ENCODE assay signal across 39 cellular contexts in the genomic region with DNA sequence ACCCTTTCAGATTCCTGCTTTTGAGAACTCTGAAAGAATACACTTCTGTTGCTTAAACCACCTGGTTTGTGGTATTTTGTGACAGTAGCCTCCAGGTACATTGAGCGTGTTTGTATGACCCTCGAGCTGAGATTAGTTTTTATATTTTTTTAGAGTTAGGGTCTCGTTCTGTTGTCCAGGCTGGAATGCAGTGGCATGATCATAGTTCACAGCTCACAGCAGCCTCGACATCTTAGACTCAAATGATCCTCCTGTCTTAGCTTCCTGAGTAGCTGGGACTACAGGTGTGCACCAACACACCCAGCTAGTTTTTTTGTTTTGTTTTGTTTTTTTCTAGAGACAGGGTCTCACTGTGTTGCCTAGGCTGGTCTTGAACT. TPM values are rescaled to one million over a fixed set of nuclear protein-coding genes. Genes with fewer than 3 reads are reported as not detected.
"Had no signal": no experiment of that assay in that cellular context is flagged by ENCODE, and none has a peak within 500 bp of the region (broad histone marks: within the 10 kb centered on the region; RNA-seq: fewer than 3 reads in every experiment).

No MANE protein-coding gene starts in this region.

- H3K36me3 Mint-ChIP-seq: activated CD8-positive, alpha-beta memory T cell treated with anti-CD3 and anti-CD28 coated beads, Interleukin-2, amount 10 ng/mL, durations not matched to agents 7 days and 5 days; activated naive CD4-positive, alpha-beta T cell treated with anti-CD3 and anti-CD28 coated beads, Interleukin-2, amount 50 U/mL, for 24 hours; activated naive CD8-positive, alpha-beta T cell treated with anti-CD3 and anti-CD28 coated beads, Interleukin-2, amount 10 ng/mL, durations not matched to agents 7 days and 5 days had no signal

- H3K4me3 Mint-ChIP-seq: activated CD4-positive, alpha-beta memory T cell treated with anti-CD3 and anti-CD28 coated beads, Interleukin-2, amount 10 ng/mL, durations not matched to agents 7 days and 5 days; activated CD8-positive, alpha-beta memory T cell treated with anti-CD3 and anti-CD28 coated beads, Interleukin-2, amount 10 ng/mL, durations not matched to agents 7 days and 5 days; activated naive CD4-positive, alpha-beta T cell treated with anti-CD3 and anti-CD28 coated beads, Interleukin-2, amount 50 U/mL, for 24 hours; activated naive CD8-positive, alpha-beta T cell treated with anti-CD3 and anti-CD28 coated beads, Interleukin-2, amount 10 ng/mL, durations not matched to agents 7 days and 5 days; activated T-cell treated with anti-CD3 and anti-CD28 coated beads, Interleukin-2, amount 50 U/mL, for 72 hours; central memory CD8-positive, alpha-beta T cell had no signal

- H3K9me3 Mint-ChIP-seq: activated CD4-positive, alpha-beta memory T cell treated with anti-CD3 and anti-CD28 coated beads, Interleukin-2, amount 10 ng/mL, durations not matched to agents 7 days and 5 days; activated naive CD4-positive, alpha-beta T cell treated with anti-CD3 and anti-CD28 coated beads, Interleukin-2, amount 50 U/mL, for 24 hours; activated naive CD8-positive, alpha-beta T cell treated with anti-CD3 and anti-CD28 coated beads, Interleukin-2, amount 10 ng/mL, durations not matched to agents 7 days and 5 days; activated T-cell treated with anti-CD3 and anti-CD28 coated beads, Interleukin-2, amount 50 U/mL, for 72 hours; activated T-helper 2 cell treated with anti-CD3 and anti-CD28 coated beads, Interferon-gamma antibody, Interleukin-2, Interleukin-4, amounts not matched to agents 10 μg/mL and 5 μg/mL and 100 μg/mL, durations not matched to agents 14 hours and 24 hours and 36 hours; central memory CD8-positive, alpha-beta T cell had no signal

- H3K4me1 Mint-ChIP-seq: activated naive CD4-positive, alpha-beta T cell treated with anti-CD3 and anti-CD28 coated beads, Interleukin-2, amount 50 U/mL, for 24 hours; central memory CD8-positive, alpha-beta T cell had no signal

- H3K4me1 ChIP-seq: ascending aorta had no signal

- H3K27ac ChIP-seq: ascending aorta, cardiac muscle cell, SJCRH30, SK-N-MC, WERI-Rb-1 had no signal

- DNase-seq: activated CD4-positive, alpha-beta memory T cell treated with anti-CD3 and anti-CD28 coated beads, Interleukin-2, amount 10 ng/mL, durations not matched to agents 7 days and 5 days; activated CD4-positive, alpha-beta T cell treated with anti-CD3 and anti-CD28 coated beads for 1 hour; activated CD4-positive, alpha-beta T cell treated with anti-CD3 and anti-CD28 coated beads for 48 hours; activated CD4-positive, CD25-positive, alpha-beta regulatory T cell; activated CD8-positive, alpha-beta memory T cell treated with anti-CD3 and anti-CD28 coated beads for 24 hours; activated CD8-positive, alpha-beta memory T cell treated with anti-CD3 and anti-CD28 coated beads, Interleukin-2, amount 10 ng/mL, durations not matched to agents 7 days and 5 days; activated CD8-positive, alpha-beta memory T cell treated with anti-CD3 and anti-CD28 coated beads, Interleukin-2, amount 50 U/mL, for 48 hours; activated gamma-delta T cell; activated naive CD4-positive, alpha-beta T cell treated with Interleukin-2 at 50 U/mL for 16 hours; activated naive CD8-positive, alpha-beta T cell treated with anti-CD3 and anti-CD28 coated beads, Interleukin-2, amount 10 ng/mL, durations not matched to agents 7 days and 5 days; activated T-cell treated with anti-CD3 and anti-CD28 coated beads, Interleukin-2, amount 50 U/mL, for 72 hours; amygdala; KG1; MM.1S; MV-4-11; NCI-H1092; NCI-H1417; NCI-H146; NCI-H187; NCI-H2029 treated with DMSO at 0.1 percent for 48 hours; NCI-H2107; NCI-H2171; NCI-H510A; NCI-H526; NCI-H748 treated with DMSO at 0.1 percent for 48 hours; SHP77; SJCRH30; T1000; WERI-Rb-1 had no signal

- H3K9me3 ChIP-seq: ascending aorta, SJCRH30 had no signal

- ATAC-seq: activated CD8-positive, alpha-beta memory T cell treated with anti-CD3 and anti-CD28 coated beads, Interleukin-2, amount 10 ng/mL, durations not matched to agents 7 days and 5 days; activated T-cell treated with anti-CD3 and anti-CD28 coated beads, Interleukin-2, amount 50 U/mL, for 72 hours had no signal

- H3K27me3 ChIP-seq: ascending aorta, SJCRH30 had no signal

- H3K27ac Mint-ChIP-seq: activated CD4-positive, alpha-beta memory T cell treated with anti-CD3 and anti-CD28 coated beads, Interleukin-2, amount 10 ng/mL, durations not matched to agents 7 days and 5 days; activated CD8-positive, alpha-beta memory T cell treated with anti-CD3 and anti-CD28 coated beads, Interleukin-2, amount 10 ng/mL, durations not matched to agents 7 days and 5 days; activated naive CD4-positive, alpha-beta T cell treated with anti-CD3 and anti-CD28 coated beads, Interleukin-2, amount 50 U/mL, for 24 hours; activated naive CD8-positive, alpha-beta T cell treated with anti-CD3 and anti-CD28 coated beads, Interleukin-2, amount 10 ng/mL, durations not matched to agents 7 days and 5 days; activated T-cell treated with anti-CD3 and anti-CD28 coated beads, Interleukin-2, amount 50 U/mL, for 72 hours had no signal

- H3K4me3 ChIP-seq: ascending aorta, cardiac muscle cell, SJCRH30, SK-N-MC had no signal

- H3K36me3 ChIP-seq: ascending aorta, cardiac muscle cell, SJCRH30, WERI-Rb-1 had no signal

RNA-seq across cellular contexts. Expression of a gene that starts 4.5 kb away (rescaled TPM):
- total RNA-seq: OCI-LY7 had no signal

RNA-seq across cellular contexts. Expression of a gene that starts 58.8 kb away (rescaled TPM):
- total RNA-seq: activated CD4-positive, alpha-beta memory T cell treated with anti-CD3 and anti-CD28 coated beads, Interleukin-2, amount 10 ng/mL, durations not matched to agents 7 days and 5 days; activated CD8-positive, alpha-beta memory T cell treated with anti-CD3 and anti-CD28 coated beads, Interleukin-2, amount 10 ng/mL, durations not matched to agents 7 days and 5 days; activated naive CD8-positive, alpha-beta T cell treated with anti-CD3 and anti-CD28 coated beads, Interleukin-2, amount 10 ng/mL, durations not matched to agents 7 days and 5 days; LHCN-M2; T-helper 1 cell treated with Interleukin-12 subunit alpha and Interleukin-12 subunit beta and Interleukin-4 antibody, amounts not matched to agents 30 ng/mL and 1 ng/mL, for 36 hours; T-helper 2 cell treated with Interferon-gamma antibody and Interleukin-4, amounts not matched to agents 100 ng/mL and 5 ng/mL, for 36 hours had no signal
